39 cellular contexts compared by ENCODE assay signal in the genomic region with DNA sequence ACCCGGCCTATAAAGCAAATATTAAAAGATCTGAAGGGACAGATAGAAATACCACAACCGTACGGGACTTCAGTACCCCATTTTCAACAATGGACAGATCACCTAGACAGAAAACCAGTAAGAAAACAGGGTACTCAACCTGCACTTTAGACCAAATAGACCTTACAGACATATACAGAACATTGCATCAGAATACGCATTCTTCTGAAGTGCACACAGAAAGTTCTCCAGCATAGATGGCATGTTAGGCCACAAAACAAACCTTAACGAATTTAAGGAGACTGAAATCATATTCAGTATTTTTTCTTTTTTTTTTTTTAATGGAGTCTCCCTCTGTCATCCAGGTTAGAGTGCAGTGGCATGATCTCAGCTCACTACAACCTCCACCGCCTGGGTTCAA.
"Had no signal": no experiment of that assay in that cellular context is flagged by ENCODE, and none has a peak within 500 bp of the region (broad histone marks: within the 10 kb centered on the region; RNA-seq: fewer than 3 reads in every experiment).

No MANE protein-coding gene starts in this region.

- ATAC-seq: activated CD4-positive, alpha-beta T cell treated with anti-CD3 and anti-CD28 coated beads for 36 hours; activated CD4-positive, CD25-positive, alpha-beta regulatory T cell treated with anti-CD3 and anti-CD28 coated beads, Interleukin-2, amount 50 U/mL, for 24 hours; activated CD8-positive, alpha-beta memory T cell treated with anti-CD3 and anti-CD28 coated beads, Interleukin-2, amount 10 ng/mL, durations not matched to agents 7 days and 5 days; activated CD8-positive, alpha-beta T cell treated with anti-CD3 and anti-CD28 coated beads, Interleukin-2, amount 10 ng/mL, durations not matched to agents 7 days and 5 days; activated naive CD8-positive, alpha-beta T cell treated with anti-CD3 and anti-CD28 coated beads, Interleukin-2, amount 50 U/mL, for 24 hours; body of pancreas had no signal

- H3K27me3 ChIP-seq: body of pancreas, brain microvascular endothelial cell, breast epithelium, cardiac muscle cell had no signal

- H3K4me1 Mint-ChIP-seq: activated CD4-positive, alpha-beta memory T cell treated with anti-CD3 and anti-CD28 coated beads, Interleukin-2, amount 10 ng/mL, durations not matched to agents 7 days and 5 days; activated CD4-positive, alpha-beta T cell treated with anti-CD3 and anti-CD28 coated beads for 36 hours; activated CD4-positive, alpha-beta T cell treated with anti-CD3 and anti-CD28 coated beads, Interleukin-2, amount 10 ng/mL, durations not matched to agents 7 days and 5 days; activated CD8-positive, alpha-beta memory T cell treated with anti-CD3 and anti-CD28 coated beads, Interleukin-2, amount 10 ng/mL, durations not matched to agents 7 days and 5 days; activated naive CD4-positive, alpha-beta T cell treated with anti-CD3 and anti-CD28 coated beads, Interleukin-2, amount 10 ng/mL, durations not matched to agents 7 days and 5 days; activated naive CD4-positive, alpha-beta T cell treated with anti-CD3 and anti-CD28 coated beads, Interleukin-2, amount 50 U/mL, for 24 hours; activated naive CD8-positive, alpha-beta T cell treated with anti-CD3 and anti-CD28 coated beads, Interleukin-2, amount 50 U/mL, for 24 hours had no signal

- H3K36me3 ChIP-seq: breast epithelium, cardiac muscle cell had no signal

- DNase-seq: activated CD4-positive, alpha-beta memory T cell treated with anti-CD3 and anti-CD28 coated beads, Interleukin-2, amount 10 ng/mL, durations not matched to agents 7 days and 5 days; activated CD4-positive, alpha-beta T cell treated with anti-CD3 and anti-CD28 coated beads for 1 hour; activated CD4-positive, alpha-beta T cell treated with anti-CD3 and anti-CD28 coated beads for 36 hours; activated CD4-positive, alpha-beta T cell treated with anti-CD3 and anti-CD28 coated beads for 48 hours; activated CD4-positive, alpha-beta T cell treated with anti-CD3 and anti-CD28 coated beads, Interleukin-2, amount 10 ng/mL, durations not matched to agents 7 days and 5 days; activated CD4-positive, alpha-beta T cell treated with anti-CD3 and anti-CD28 coated beads, Interleukin-2, amount 50 U/mL, for 48 hours; activated CD4-positive, CD25-positive, alpha-beta regulatory T cell; activated CD8-positive, alpha-beta memory T cell treated with anti-CD3 and anti-CD28 coated beads for 24 hours; activated CD8-positive, alpha-beta memory T cell treated with anti-CD3 and anti-CD28 coated beads, Interleukin-2, amount 10 ng/mL, durations not matched to agents 7 days and 5 days; activated CD8-positive, alpha-beta memory T cell treated with anti-CD3 and anti-CD28 coated beads, Interleukin-2, amount 50 U/mL, for 48 hours; activated CD8-positive, alpha-beta T cell treated with anti-CD3 and anti-CD28 coated beads, Interleukin-2, amount 10 ng/mL, durations not matched to agents 7 days and 5 days; activated effector memory CD4-positive, alpha-beta T cell treated with Interleukin-2 at 50 U/mL for 16 hours; activated gamma-delta T cell; activated naive CD4-positive, alpha-beta T cell treated with anti-CD3 and anti-CD28 coated beads, Interleukin-2, amount 10 ng/mL, durations not matched to agents 7 days and 5 days; activated naive CD4-positive, alpha-beta T cell treated with Interleukin-2 at 50 U/mL for 16 hours; activated naive CD8-positive, alpha-beta T cell treated with anti-CD3 and anti-CD28 coated beads, Interleukin-2, amount 10 ng/mL, durations not matched to agents 7 days and 5 days; activated naive CD8-positive, alpha-beta T cell treated with anti-CD3 and anti-CD28 coated beads, Interleukin-2, amount 50 U/mL, for 24 hours; activated T-cell treated with anti-CD3 and anti-CD28 coated beads, Interleukin-2, amount 50 U/mL, for 24 hours; activated T-cell treated with anti-CD3 and anti-CD28 coated beads, Interleukin-2, amount 50 U/mL, for 48 hours; amygdala; anterior cingulate cortex; body of pancreas; brain microvascular endothelial cell; central memory CD4-positive, alpha-beta T cell; SW 1271; T-helper 1 cell; T-helper 2 cell; T-helper 9 cell had no signal

- H3K27ac ChIP-seq: body of pancreas, brain microvascular endothelial cell, breast epithelium, cardiac muscle cell, VCaP had no signal

- H3K36me3 Mint-ChIP-seq: activated CD8-positive, alpha-beta memory T cell treated with anti-CD3 and anti-CD28 coated beads, Interleukin-2, amount 10 ng/mL, durations not matched to agents 7 days and 5 days; activated naive CD4-positive, alpha-beta T cell treated with anti-CD3 and anti-CD28 coated beads, Interleukin-2, amount 10 ng/mL, durations not matched to agents 7 days and 5 days; activated naive CD4-positive, alpha-beta T cell treated with anti-CD3 and anti-CD28 coated beads, Interleukin-2, amount 50 U/mL, for 24 hours; activated naive CD8-positive, alpha-beta T cell; activated naive CD8-positive, alpha-beta T cell treated with anti-CD3 and anti-CD28 coated beads, Interleukin-2, amount 10 ng/mL, durations not matched to agents 7 days and 5 days had no signal

- H3K4me3 ChIP-seq: body of pancreas, breast epithelium, cardiac muscle cell had no signal

- H3K27ac Mint-ChIP-seq: activated CD4-positive, alpha-beta memory T cell treated with anti-CD3 and anti-CD28 coated beads, Interleukin-2, amount 10 ng/mL, durations not matched to agents 7 days and 5 days; activated CD4-positive, alpha-beta T cell treated with anti-CD3 and anti-CD28 coated beads for 36 hours; activated CD4-positive, alpha-beta T cell treated with anti-CD3 and anti-CD28 coated beads, Interleukin-2, amount 10 ng/mL, durations not matched to agents 7 days and 5 days; activated CD8-positive, alpha-beta memory T cell treated with anti-CD3 and anti-CD28 coated beads, Interleukin-2, amount 10 ng/mL, durations not matched to agents 7 days and 5 days; activated CD8-positive, alpha-beta T cell treated with anti-CD3 and anti-CD28 coated beads, Interleukin-2, amount 10 ng/mL, durations not matched to agents 7 days and 5 days; activated naive CD4-positive, alpha-beta T cell treated with anti-CD3 and anti-CD28 coated beads, Interleukin-2, amount 10 ng/mL, durations not matched to agents 7 days and 5 days; activated naive CD4-positive, alpha-beta T cell treated with anti-CD3 and anti-CD28 coated beads, Interleukin-2, amount 50 U/mL, for 24 hours; activated naive CD8-positive, alpha-beta T cell; activated naive CD8-positive, alpha-beta T cell treated with anti-CD3 and anti-CD28 coated beads, Interleukin-2, amount 10 ng/mL, durations not matched to agents 7 days and 5 days; activated naive CD8-positive, alpha-beta T cell treated with anti-CD3 and anti-CD28 coated beads, Interleukin-2, amount 50 U/mL, for 24 hours; activated T-cell treated with anti-CD3 and anti-CD28 coated beads, Interleukin-2, amount 50 U/mL, for 24 hours; activated T-helper 2 cell treated with anti-CD3 and anti-CD28 coated beads, Interferon-gamma antibody, Interleukin-2, Interleukin-4, amounts not matched to agents 10 μg/mL and 5 μg/mL and 100 μg/mL, durations not matched to agents 14 hours and 24 hours and 36 hours; T-helper 1 cell treated with Interleukin-12 subunit alpha and Interleukin-12 subunit beta and Interleukin-4 antibody, amounts not matched to agents 30 μg/mL and 1 μg/mL, for 36 hours; T-helper 2 cell treated with Interferon-gamma antibody and Interleukin-4, amounts not matched to agents 5 μg/mL and 100 μg/mL, for 36 hours had no signal

- H3K9me3 Mint-ChIP-seq: activated CD4-positive, alpha-beta memory T cell treated with anti-CD3 and anti-CD28 coated beads, Interleukin-2, amount 10 ng/mL, durations not matched to agents 7 days and 5 days; activated CD4-positive, alpha-beta T cell treated with anti-CD3 and anti-CD28 coated beads, Interleukin-2, amount 10 ng/mL, durations not matched to agents 7 days and 5 days; activated naive CD4-positive, alpha-beta T cell treated with anti-CD3 and anti-CD28 coated beads, Interleukin-2, amount 10 ng/mL, durations not matched to agents 7 days and 5 days; activated naive CD4-positive, alpha-beta T cell treated with anti-CD3 and anti-CD28 coated beads, Interleukin-2, amount 50 U/mL, for 24 hours; activated naive CD8-positive, alpha-beta T cell treated with anti-CD3 and anti-CD28 coated beads, Interleukin-2, amount 10 ng/mL, durations not matched to agents 7 days and 5 days; activated naive CD8-positive, alpha-beta T cell treated with anti-CD3 and anti-CD28 coated beads, Interleukin-2, amount 50 U/mL, for 24 hours; activated T-cell treated with anti-CD3 and anti-CD28 coated beads, Interleukin-2, amount 50 U/mL, for 24 hours; activated T-helper 2 cell treated with anti-CD3 and anti-CD28 coated beads, Interferon-gamma antibody, Interleukin-2, Interleukin-4, amounts not matched to agents 10 μg/mL and 5 μg/mL and 100 μg/mL, durations not matched to agents 14 hours and 24 hours and 36 hours; T-helper 1 cell treated with Interleukin-12 subunit alpha and Interleukin-12 subunit beta and Interleukin-4 antibody, amounts not matched to agents 30 μg/mL and 1 μg/mL, for 36 hours; T-helper 2 cell treated with Interferon-gamma antibody and Interleukin-4, amounts not matched to agents 5 μg/mL and 100 μg/mL, for 36 hours had no signal

- H3K4me3 Mint-ChIP-seq: activated CD4-positive, alpha-beta memory T cell treated with anti-CD3 and anti-CD28 coated beads, Interleukin-2, amount 10 ng/mL, durations not matched to agents 7 days and 5 days; activated CD4-positive, alpha-beta T cell treated with anti-CD3 and anti-CD28 coated beads for 36 hours; activated CD4-positive, alpha-beta T cell treated with anti-CD3 and anti-CD28 coated beads, Interleukin-2, amount 10 ng/mL, durations not matched to agents 7 days and 5 days; activated CD8-positive, alpha-beta memory T cell treated with anti-CD3 and anti-CD28 coated beads, Interleukin-2, amount 10 ng/mL, durations not matched to agents 7 days and 5 days; activated CD8-positive, alpha-beta T cell treated with anti-CD3 and anti-CD28 coated beads, Interleukin-2, amount 10 ng/mL, durations not matched to agents 7 days and 5 days; activated naive CD4-positive, alpha-beta T cell treated with anti-CD3 and anti-CD28 coated beads, Interleukin-2, amount 10 ng/mL, durations not matched to agents 7 days and 5 days; activated naive CD4-positive, alpha-beta T cell treated with anti-CD3 and anti-CD28 coated beads, Interleukin-2, amount 50 U/mL, for 24 hours; activated naive CD8-positive, alpha-beta T cell; activated naive CD8-positive, alpha-beta T cell treated with anti-CD3 and anti-CD28 coated beads, Interleukin-2, amount 10 ng/mL, durations not matched to agents 7 days and 5 days; activated naive CD8-positive, alpha-beta T cell treated with anti-CD3 and anti-CD28 coated beads, Interleukin-2, amount 50 U/mL, for 24 hours; activated T-cell treated with anti-CD3 and anti-CD28 coated beads, Interleukin-2, amount 50 U/mL, for 24 hours; T-helper 1 cell treated with Interleukin-12 subunit alpha and Interleukin-12 subunit beta and Interleukin-4 antibody, amounts not matched to agents 30 μg/mL and 1 μg/mL, for 36 hours; T-helper 2 cell treated with Interferon-gamma antibody and Interleukin-4, amounts not matched to agents 5 μg/mL and 100 μg/mL, for 36 hours had no signal

- H3K27me3 Mint-ChIP-seq: activated CD4-positive, alpha-beta T cell treated with anti-CD3 and anti-CD28 coated beads for 36 hours; activated CD4-positive, alpha-beta T cell treated with anti-CD3 and anti-CD28 coated beads, Interleukin-2, amount 10 ng/mL, durations not matched to agents 7 days and 5 days; activated CD8-positive, alpha-beta memory T cell treated with anti-CD3 and anti-CD28 coated beads, Interleukin-2, amount 10 ng/mL, durations not matched to agents 7 days and 5 days; activated naive CD4-positive, alpha-beta T cell treated with anti-CD3 and anti-CD28 coated beads, Interleukin-2, amount 10 ng/mL, durations not matched to agents 7 days and 5 days; activated naive CD4-positive, alpha-beta T cell treated with anti-CD3 and anti-CD28 coated beads, Interleukin-2, amount 50 U/mL, for 24 hours; activated naive CD8-positive, alpha-beta T cell; activated naive CD8-positive, alpha-beta T cell treated with anti-CD3 and anti-CD28 coated beads, Interleukin-2, amount 50 U/mL, for 24 hours; activated T-cell treated with anti-CD3 and anti-CD28 coated beads, Interleukin-2, amount 50 U/mL, for 24 hours had no signal

- FAIRE-seq: astrocyte, TTC549 had no signal

- H3K4me1 ChIP-seq: breast epithelium had no signal

- H3K9me3 ChIP-seq: body of pancreas, breast epithelium had no signal
